ENCODE assay signal across 8 cellular contexts in genomic region chr6:156685823-156686428, GRCh38.
DNase-seq lines count a peak whose midpoint lies in the region; ATAC-seq, FAIRE-seq and TF ChIP-seq lines count a peak whose summit lies in the region.

No MANE protein-coding gene starts in this region.

- no peak overlapping the region for H3K27ac ChIP-seq in HepG2 (ENCODE audit: extremely low read length, insufficient read depth, low read length)

- 7% methylated on average over 8 of the region's 8 CpGs for WGBS in HepG2 (ENCODE audit: low lambda C conversion rate)

- no peak for TF ChIP-seq RAD21 in HepG2 (CRISPR knock-in tag; IDR thresholded peaks at IDR 0.05)

- no peaks in the 10 kb centered on the region for H3K79me2 ChIP-seq in HepG2 (ENCODE audit: insufficient read depth, low read length)

- in situ Hi-C loops in HepG2 (cut with HindIII; ENCODE audit: extremely low pct_ligation_motif_present, low pct_unique_long_range_greater_than_20kb) = loop anchor here (5.0 kb wide), 1 partner anchor 86 kb away; no protein-coding TSS in a partner anchor

- peaks cover 8% of the 10 kb centered on the region for H3K27me3 Mint-ChIP-seq in activated naive CD4-positive, alpha-beta T cell treated with anti-CD3 and anti-CD28 coated beads, Interleukin-2, amount 10 ng/mL, durations not matched to agents 7 days and 5 days
- no peaks in the 10 kb centered on the region for H3K27me3 Mint-ChIP-seq in type B pancreatic cell

- H3K9me3 ChIP-seq in adipocyte (ENCODE audit: control insufficient read depth, low read length) (no peaks in the 10 kb centered on the region), HepG2 (ENCODE audit: low read length) (no peaks in the 10 kb centered on the region)

- H3K9ac ChIP-seq in adipocyte (ENCODE audit: low read length) = peak overlapping the region; percentile 96
- H3K9ac ChIP-seq in HepG2 (ENCODE audit: insufficient read depth, low read depth, low read length) = peak overlapping the region; percentile 75

- peaks cover 25% of the 10 kb centered on the region for H3K4me1 Mint-ChIP-seq in activated naive CD4-positive, alpha-beta T cell treated with anti-CD3 and anti-CD28 coated beads, Interleukin-2, amount 10 ng/mL, durations not matched to agents 7 days and 5 days
- H3K4me1 Mint-ChIP-seq in type B pancreatic cell (ENCODE audit: unreplicated experiment) = peaks cover 16% of the 10 kb centered on the region

- H3K4me3 Mint-ChIP-seq in activated naive CD4-positive, alpha-beta T cell treated with anti-CD3 and anti-CD28 coated beads, Interleukin-2, amount 10 ng/mL, durations not matched to agents 7 days and 5 days = peak overlapping the region; percentile 79
- peak overlapping the region; percentile 93 for H3K4me3 Mint-ChIP-seq in type B pancreatic cell

- TF ChIP-seq CTCF in HepG2 (CRISPR knock-in tag; IDR thresholded peaks at IDR 0.05) (no peak), type B pancreatic cell (conservative IDR thresholded peaks at IDR 0.05) (no peak)

- TF ChIP-seq EP300 in HepG2 (IDR thresholded peaks at IDR 0.05; ENCODE audit: low read depth in 2 of 2, low read length in 2 of 2) (no peak), HepG2 (CRISPR knock-in tag; IDR thresholded peaks at IDR 0.05; ENCODE audit: borderline replicate concordance) (no peak)

- no peaks in the 10 kb centered on the region for H3K36me3 Mint-ChIP-seq in activated naive CD4-positive, alpha-beta T cell treated with anti-CD3 and anti-CD28 coated beads, Interleukin-2, amount 10 ng/mL, durations not matched to agents 7 days and 5 days
- H3K36me3 Mint-ChIP-seq in type B pancreatic cell = no peaks in the 10 kb centered on the region

- peak overlapping the region; percentile 95 for H3K27ac Mint-ChIP-seq in activated naive CD4-positive, alpha-beta T cell treated with anti-CD3 and anti-CD28 coated beads, Interleukin-2, amount 10 ng/mL, durations not matched to agents 7 days and 5 days
- H3K27ac Mint-ChIP-seq in type B pancreatic cell = peak overlapping the region; percentile 94

- peak overlapping the region; percentile 90 for H3K4me3 ChIP-seq in adipocyte (ENCODE audit: low read length)
- peak overlapping the region; percentile 81 to 93 (median 86); a peak in 5 of 6 replicates for H3K4me3 ChIP-seq in HepG2 (replicated peaks in 1 of 3; ENCODE audit: insufficient read depth in 1 of 3, low read depth in 2 of 3, low read length in 3 of 3)

- ATAC-seq in HepG2 (no peak), GM21529 (IDR thresholded peaks at IDR 0.05; ENCODE audit: unreplicated experiment) (no peak)

- CTCF ChIA-PET in activated naive CD4-positive, alpha-beta T cell treated with anti-CD3 and anti-CD28 coated beads, Interleukin-2, amount 10 ng/mL, durations not matched to agents 7 days and 5 days (lab: Charles Lee) = interaction anchor here (0.9 to 1.0 kb wide), 2 partner anchors 91 to 96 kb away, joined by 3 read pairs; partner anchors contain the start of gene ARID1B
- CTCF ChIA-PET in HepG2 (lab: Yijun Ruan, JAX; ENCODE audit: low intra/inter-chr PET ratio, low total read pairs) = no interaction called here

- peak overlapping the region; percentile 98 for H3K4me2 ChIP-seq in HepG2 (ENCODE audit: low read depth, low read length)

- no TSS peak for BruUV-seq in HepG2 (replicated peaks; lab: Mats Ljungman, UMichigan)

- H3K4me1 ChIP-seq in adipocyte (ENCODE audit: control insufficient read depth, insufficient read depth, low read length) = peaks cover 13% of the 10 kb centered on the region
- peaks cover 18% of the 10 kb centered on the region for H3K4me1 ChIP-seq in HepG2 (ENCODE audit: insufficient read depth, low read length)

- DNase-seq in activated naive CD4-positive, alpha-beta T cell treated with anti-CD3 and anti-CD28 coated beads, Interleukin-2, amount 10 ng/mL, durations not matched to agents 7 days and 5 days = no peak
- no peak for DNase-seq in activated naive CD4-positive, alpha-beta T cell treated with Interleukin-2 at 50 U/mL for 16 hours
- DNase-seq in adipocyte (ENCODE audit: low read depth) (no peak), HepG2 (ENCODE audit: low spot score) (no peak), type B pancreatic cell (ENCODE audit: extremely low spot score, unreplicated experiment) (no peak), mucosa of gallbladder (ENCODE audit: low spot score) (no peak), NCI-H524 (lab: John Stamatoyannopoulos, UW) (no peak)

- POLR2A ChIA-PET in HepG2 (lab: Yijun Ruan, JAX) = interaction anchor here (1.0 to 1.6 kb wide), 3 partner anchors 34 to 94 kb away, joined by 3 to 10 read pairs (median 3); partner anchors contain the start of gene ARID1B

- intact Hi-C loops in HepG2 (cut with micrococcal nuclease; ENCODE audit: unreplicated experiment) = loop anchor here (1.0 to 2.0 kb wide), 3 partner anchors 35 to 122 kb away; partner anchors contain the start of gene ARID1B

- H3K9me3 Mint-ChIP-seq in activated naive CD4-positive, alpha-beta T cell treated with anti-CD3 and anti-CD28 coated beads, Interleukin-2, amount 10 ng/mL, durations not matched to agents 7 days and 5 days = no peaks in the 10 kb centered on the region
- no peaks in the 10 kb centered on the region for H3K9me3 Mint-ChIP-seq in type B pancreatic cell

- peak overlapping the region; percentile 75 for H2AFZ ChIP-seq in HepG2 (ENCODE audit: low read length)

- peak; percentile 21 for FAIRE-seq in HepG2 (lab: Jason Lieb, UNC)

- no peak for TF ChIP-seq POLR2A in HepG2 (IDR thresholded peaks at IDR 0.05; ENCODE audit: insufficient read depth in 1 of 2, low read depth in 2 of 2, low read length in 2 of 2)

- H3K27me3 ChIP-seq in adipocyte (replicated peaks; ENCODE audit: control insufficient read depth, insufficient read depth, low read length) = no peaks in the 10 kb centered on the region
- H3K27me3 ChIP-seq in HepG2 (ENCODE audit: control insufficient read depth in 1 of 2, insufficient read depth in 2 of 2, low read length in 2 of 2) = peaks cover 0 to 28% of the 10 kb centered on the region in 2 experiments; a peak in 3 of 5 replicates

- H3K36me3 ChIP-seq in adipocyte (ENCODE audit: control insufficient read depth, insufficient read depth, low read length, severe bottlenecking) = no peaks in the 10 kb centered on the region
- no peaks in the 10 kb centered on the region for H3K36me3 ChIP-seq in HepG2 (replicated peaks in 1 of 2; ENCODE audit: control insufficient read depth in 1 of 2, insufficient read depth in 2 of 2, low read length in 2 of 2)

- H4K20me1 ChIP-seq in HepG2 (ENCODE audit: insufficient read depth, low read length) = no peaks in the 10 kb centered on the region

TF ChIP-seq in HepG2, 621 proteins besides CTCF, POLR2A, EP300 and RAD21 (continues in another document):
- TF ChIP-seq ZSCAN20 (CRISPR knock-in tag; IDR thresholded peaks at IDR 0.05; ENCODE audit: borderline replicate concordance) = no peak
- no peak for TF ChIP-seq NFE2 (CRISPR knock-in tag; IDR thresholded peaks at IDR 0.05)
- TF ChIP-seq ZNF660 (CRISPR knock-in tag; IDR thresholded peaks at IDR 0.05; ENCODE audit: borderline replicate concordance, low read depth) = no peak
- TF ChIP-seq ZNF564 (CRISPR knock-in tag; IDR thresholded peaks at IDR 0.05) = no peak
- no peak for TF ChIP-seq SAFB2 (CRISPR knock-in tag; IDR thresholded peaks at IDR 0.05; ENCODE audit: borderline replicate concordance, low read depth)
- TF ChIP-seq, protein P1, sequence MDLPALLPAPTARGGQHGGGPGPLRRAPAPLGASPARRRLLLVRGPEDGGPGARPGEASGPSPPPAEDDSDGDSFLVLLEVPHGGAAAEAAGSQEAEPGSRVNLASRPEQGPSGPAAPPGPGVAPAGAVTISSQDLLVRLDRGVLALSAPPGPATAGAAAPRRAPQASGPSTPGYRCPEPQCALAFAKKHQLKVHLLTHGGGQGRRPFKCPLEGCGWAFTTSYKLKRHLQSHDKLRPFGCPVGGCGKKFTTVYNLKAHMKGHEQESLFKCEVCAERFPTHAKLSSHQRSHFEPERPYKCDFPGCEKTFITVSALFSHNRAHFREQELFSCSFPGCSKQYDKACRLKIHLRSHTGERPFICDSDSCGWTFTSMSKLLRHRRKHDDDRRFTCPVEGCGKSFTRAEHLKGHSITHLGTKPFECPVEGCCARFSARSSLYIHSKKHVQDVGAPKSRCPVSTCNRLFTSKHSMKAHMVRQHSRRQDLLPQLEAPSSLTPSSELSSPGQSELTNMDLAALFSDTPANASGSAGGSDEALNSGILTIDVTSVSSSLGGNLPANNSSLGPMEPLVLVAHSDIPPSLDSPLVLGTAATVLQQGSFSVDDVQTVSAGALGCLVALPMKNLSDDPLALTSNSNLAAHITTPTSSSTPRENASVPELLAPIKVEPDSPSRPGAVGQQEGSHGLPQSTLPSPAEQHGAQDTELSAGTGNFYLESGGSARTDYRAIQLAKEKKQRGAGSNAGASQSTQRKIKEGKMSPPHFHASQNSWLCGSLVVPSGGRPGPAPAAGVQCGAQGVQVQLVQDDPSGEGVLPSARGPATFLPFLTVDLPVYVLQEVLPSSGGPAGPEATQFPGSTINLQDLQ (CRISPR knock-in tag; IDR thresholded peaks at IDR 0.05) = no peak
- no peak for TF ChIP-seq TMF1 (CRISPR knock-in tag; IDR thresholded peaks at IDR 0.05; ENCODE audit: low read depth)
- 0 out of 2 replicates have a peak, but pooled peaks have one; percentile 15 for TF ChIP-seq CCDC6 (CRISPR knock-in tag; IDR thresholded peaks at IDR 0.05)
- TF ChIP-seq, protein P2, sequence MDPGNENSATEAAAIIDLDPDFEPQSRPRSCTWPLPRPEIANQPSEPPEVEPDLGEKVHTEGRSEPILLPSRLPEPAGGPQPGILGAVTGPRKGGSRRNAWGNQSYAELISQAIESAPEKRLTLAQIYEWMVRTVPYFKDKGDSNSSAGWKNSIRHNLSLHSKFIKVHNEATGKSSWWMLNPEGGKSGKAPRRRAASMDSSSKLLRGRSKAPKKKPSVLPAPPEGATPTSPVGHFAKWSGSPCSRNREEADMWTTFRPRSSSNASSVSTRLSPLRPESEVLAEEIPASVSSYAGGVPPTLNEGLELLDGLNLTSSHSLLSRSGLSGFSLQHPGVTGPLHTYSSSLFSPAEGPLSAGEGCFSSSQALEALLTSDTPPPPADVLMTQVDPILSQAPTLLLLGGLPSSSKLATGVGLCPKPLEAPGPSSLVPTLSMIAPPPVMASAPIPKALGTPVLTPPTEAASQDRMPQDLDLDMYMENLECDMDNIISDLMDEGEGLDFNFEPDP (CRISPR knock-in tag; conservative IDR thresholded peaks at IDR 0.05) = no peak
- TF ChIP-seq ZUFSP (CRISPR knock-in tag; IDR thresholded peaks at IDR 0.05; ENCODE audit: borderline replicate concordance) = no peak
